In the genomic region with DNA sequence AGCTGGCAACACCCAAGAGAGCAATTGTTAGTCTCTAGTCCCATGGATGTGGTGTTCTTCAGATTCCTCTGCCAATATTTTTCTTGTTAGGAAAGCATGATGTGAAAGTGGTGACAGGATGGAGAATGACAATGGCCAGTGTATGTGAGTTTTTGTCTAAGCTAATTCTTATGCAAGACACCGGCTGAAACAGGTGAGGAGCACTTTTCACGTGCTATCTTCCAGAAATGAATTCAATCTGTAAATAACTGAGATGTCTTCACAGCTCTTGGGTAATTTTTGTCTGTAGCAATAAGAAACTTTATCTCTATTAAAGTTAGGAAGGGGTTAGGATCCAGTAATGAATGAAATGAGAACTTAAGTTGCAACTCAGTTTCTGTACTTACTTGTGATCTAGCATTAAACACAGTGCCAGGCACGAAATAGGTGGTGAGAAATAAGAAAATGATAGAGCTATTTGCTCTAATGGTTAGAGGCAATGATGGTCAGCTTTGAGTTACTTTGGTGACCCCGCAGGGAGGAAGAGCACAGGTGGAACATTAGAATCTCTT, we compare ENCODE assay signal across 1 cellular context.
TF ChIP-seq lines count a peak whose summit lies in the region.

No MANE protein-coding gene starts in this region.

TF ChIP-seq in K562, 482 proteins besides CTCF, POLR2A, EP300 and RAD21 (continued from another document):
- TF ChIP-seq GTF2E2 (tag; IDR thresholded peaks at IDR 0.05) (peak; percentile 10; the same call in 1 of the 2 replicates), MIER1 (IDR thresholded peaks at IDR 0.05; ENCODE audit: low read depth) (0 out of 2 replicates have a peak, but pooled peaks have one; percentile 38), POLR3G (IDR thresholded peaks at IDR 0.05; ENCODE audit: extremely low read depth, insufficient read length, insufficient replicate concordance) (no peak), CEBPB (tag; IDR thresholded peaks at IDR 0.05) (peak; percentile 95), ZNF324 (CRISPR knock-in tag; IDR thresholded peaks at IDR 0.05) (no peak), SREBF2 (CRISPR knock-in tag; IDR thresholded peaks at IDR 0.05) (0 out of 2 replicates have a peak, but pooled peaks have one; percentile 70)
- TF ChIP-seq, protein P1, sequence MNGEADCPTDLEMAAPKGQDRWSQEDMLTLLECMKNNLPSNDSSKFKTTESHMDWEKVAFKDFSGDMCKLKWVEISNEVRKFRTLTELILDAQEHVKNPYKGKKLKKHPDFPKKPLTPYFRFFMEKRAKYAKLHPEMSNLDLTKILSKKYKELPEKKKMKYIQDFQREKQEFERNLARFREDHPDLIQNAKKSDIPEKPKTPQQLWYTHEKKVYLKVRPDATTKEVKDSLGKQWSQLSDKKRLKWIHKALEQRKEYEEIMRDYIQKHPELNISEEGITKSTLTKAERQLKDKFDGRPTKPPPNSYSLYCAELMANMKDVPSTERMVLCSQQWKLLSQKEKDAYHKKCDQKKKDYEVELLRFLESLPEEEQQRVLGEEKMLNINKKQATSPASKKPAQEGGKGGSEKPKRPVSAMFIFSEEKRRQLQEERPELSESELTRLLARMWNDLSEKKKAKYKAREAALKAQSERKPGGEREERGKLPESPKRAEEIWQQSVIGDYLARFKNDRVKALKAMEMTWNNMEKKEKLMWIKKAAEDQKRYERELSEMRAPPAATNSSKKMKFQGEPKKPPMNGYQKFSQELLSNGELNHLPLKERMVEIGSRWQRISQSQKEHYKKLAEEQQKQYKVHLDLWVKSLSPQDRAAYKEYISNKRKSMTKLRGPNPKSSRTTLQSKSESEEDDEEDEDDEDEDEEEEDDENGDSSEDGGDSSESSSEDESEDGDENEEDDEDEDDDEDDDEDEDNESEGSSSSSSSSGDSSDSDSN (IDR thresholded peaks at IDR 0.05; ENCODE audit: borderline replicate concordance in 1 of 2, low read depth in 2 of 2, low read length in 2 of 2), result 0 out of 4 replicates have a peak, but pooled peaks of 1 of the 2 experiments have one; percentile 29
- TF ChIP-seq, protein P2, sequence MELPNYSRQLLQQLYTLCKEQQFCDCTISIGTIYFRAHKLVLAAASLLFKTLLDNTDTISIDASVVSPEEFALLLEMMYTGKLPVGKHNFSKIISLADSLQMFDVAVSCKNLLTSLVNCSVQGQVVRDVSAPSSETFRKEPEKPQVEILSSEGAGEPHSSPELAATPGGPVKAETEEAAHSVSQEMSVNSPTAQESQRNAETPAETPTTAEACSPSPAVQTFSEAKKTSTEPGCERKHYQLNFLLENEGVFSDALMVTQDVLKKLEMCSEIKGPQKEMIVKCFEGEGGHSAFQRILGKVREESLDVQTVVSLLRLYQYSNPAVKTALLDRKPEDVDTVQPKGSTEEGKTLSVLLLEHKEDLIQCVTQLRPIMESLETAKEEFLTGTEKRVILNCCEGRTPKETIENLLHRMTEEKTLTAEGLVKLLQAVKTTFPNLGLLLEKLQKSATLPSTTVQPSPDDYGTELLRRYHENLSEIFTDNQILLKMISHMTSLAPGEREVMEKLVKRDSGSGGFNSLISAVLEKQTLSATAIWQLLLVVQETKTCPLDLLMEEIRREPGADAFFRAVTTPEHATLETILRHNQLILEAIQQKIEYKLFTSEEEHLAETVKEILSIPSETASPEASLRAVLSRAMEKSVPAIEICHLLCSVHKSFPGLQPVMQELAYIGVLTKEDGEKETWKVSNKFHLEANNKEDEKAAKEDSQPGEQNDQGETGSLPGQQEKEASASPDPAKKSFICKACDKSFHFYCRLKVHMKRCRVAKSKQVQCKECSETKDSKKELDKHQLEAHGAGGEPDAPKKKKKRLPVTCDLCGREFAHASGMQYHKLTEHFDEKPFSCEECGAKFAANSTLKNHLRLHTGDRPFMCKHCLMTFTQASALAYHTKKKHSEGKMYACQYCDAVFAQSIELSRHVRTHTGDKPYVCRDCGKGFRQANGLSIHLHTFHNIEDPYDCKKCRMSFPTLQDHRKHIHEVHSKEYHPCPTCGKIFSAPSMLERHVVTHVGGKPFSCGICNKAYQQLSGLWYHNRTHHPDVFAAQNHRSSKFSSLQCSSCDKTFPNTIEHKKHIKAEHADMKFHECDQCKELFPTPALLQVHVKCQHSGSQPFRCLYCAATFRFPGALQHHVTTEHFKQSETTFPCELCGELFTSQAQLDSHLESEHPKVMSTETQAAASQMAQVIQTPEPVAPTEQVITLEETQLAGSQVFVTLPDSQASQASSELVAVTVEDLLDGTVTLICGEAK (IDR thresholded peaks at IDR 0.05), result peak; percentile 22; the same call in 1 of the 2 replicates
- TF ChIP-seq, protein P2 (CRISPR knock-in tag; IDR thresholded peaks at IDR 0.05), result no peak
